ENCODE assay signal across 8 cellular contexts in the genomic region with DNA sequence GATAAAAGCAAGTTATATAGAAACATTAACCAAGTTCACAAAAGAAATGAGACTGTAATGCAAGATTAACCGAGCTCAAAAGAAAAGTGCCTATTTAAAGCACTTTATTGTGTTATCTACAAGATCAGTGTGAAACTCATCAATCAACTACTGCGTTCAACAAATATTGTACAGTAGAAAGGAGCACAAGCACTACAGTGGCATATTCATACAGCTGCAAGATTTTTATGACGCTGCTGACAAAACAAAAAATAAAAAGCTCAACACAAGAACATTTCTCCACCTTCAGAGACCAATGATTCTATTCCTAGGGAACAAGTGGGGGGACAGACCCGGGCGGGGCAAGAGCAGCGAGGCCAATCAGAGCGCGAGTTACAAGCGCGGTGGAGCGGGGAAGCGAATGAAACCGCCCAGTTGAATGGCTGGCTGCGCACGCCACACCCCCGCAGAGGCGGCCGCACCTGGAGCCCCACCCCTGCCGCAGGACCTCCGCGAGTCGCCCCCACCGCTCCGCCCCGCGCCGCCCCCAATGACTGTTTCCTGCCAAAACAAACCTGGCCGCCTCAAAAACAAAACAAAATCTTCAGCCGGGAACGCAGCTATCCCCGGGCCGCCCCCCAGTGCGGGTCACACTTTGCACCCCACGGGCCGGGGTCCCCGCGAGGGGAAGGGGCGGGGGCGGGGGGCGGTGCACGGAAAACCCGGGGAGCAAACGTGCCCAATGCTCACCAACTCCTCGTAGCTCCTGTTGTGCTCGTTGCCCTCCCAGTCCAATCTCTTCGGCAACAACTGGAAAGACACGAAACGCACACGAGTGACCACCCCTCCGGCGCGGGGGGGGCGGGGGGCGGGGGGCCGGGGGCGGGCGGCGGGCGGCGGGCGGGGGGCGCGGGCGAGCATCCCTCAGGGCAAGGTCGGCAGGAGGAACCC. TPM values are rescaled to one million over a fixed set of nuclear protein-coding genes. Genes with fewer than 3 reads are reported as not detected.
DNase-seq lines count a peak whose midpoint lies in the region; ATAC-seq and TF ChIP-seq lines count a peak whose summit lies in the region.

No MANE protein-coding gene starts in this region.

- 1 to 2% (median 1%) methylated on average over 12 to 51 of the region's 65 CpGs for WGBS in adrenal gland, 4 donors
- 2 to 4% (median 2%) methylated on average over 19 to 64 of the region's 65 CpGs for whole genome bisulfite sequencing in heart left ventricle, 4 donors
- no CpG with 5 or more reads among the region's 65 CpGs for WGBS in trophoblast cell (ENCODE audit: extremely low coverage, insufficient coverage, insufficient read length)
- WGBS in transverse colon (ENCODE audit: low coverage in 1 of 2), 2 donors = 2 to 6% methylated on average over 5 to 27 of the region's 65 CpGs

- no peak overlapping the region for H2BK12ac ChIP-seq in trophoblast cell (ENCODE audit: low read length)

- no peak overlapping the region for H2AK5ac ChIP-seq in trophoblast cell (ENCODE audit: low read length)

- TF ChIP-seq CTCF in GM13976 (IDR thresholded peaks at IDR 0.05; ENCODE audit: borderline replicate concordance, control extremely low read depth, extremely low read depth, insufficient read depth, missing control alignments) = no peak
- no peak for TF ChIP-seq CTCF in adrenal gland (IDR thresholded peaks at IDR 0.05)
- no peak for TF ChIP-seq CTCF in heart left ventricle (IDR thresholded peaks at IDR 0.05)
- no peak for TF ChIP-seq CTCF in transverse colon (IDR thresholded peaks at IDR 0.05)

- peak overlapping the region; percentile 81 for H2BK120ac ChIP-seq in trophoblast cell (ENCODE audit: insufficient read depth, low read length, poor library complexity)

- peak overlapping the region; percentile 83 for H4K91ac ChIP-seq in trophoblast cell (ENCODE audit: low read depth, low read length)

- peak; percentile 98 for DNase-seq in GM13976 (ENCODE audit: low spot score)
- DNase-seq in NCI-H146 (lab: John Stamatoyannopoulos, UW) = peak; percentile 81
- DNase-seq in T-cell = peak; percentile 89 to 98 (median 94)
- peak; percentile 93 to 97 (median 95) for DNase-seq in adrenal gland
- DNase-seq in heart left ventricle = peak; percentile 94 to 96 (median 94)
- DNase-seq in trophoblast cell = peak; percentile 80 to 90
- DNase-seq in transverse colon = peak; percentile 95

- H3K9me3 Mint-ChIP-seq in T-cell = no peaks in the 10 kb centered on the region

- H3K4me3 ChIP-seq in adrenal gland (peak overlapping the region in 2 of 4 donors; percentile 86 to 90), heart left ventricle (peak overlapping the region; percentile 68 to 96 (median 82)), trophoblast cell (ENCODE audit: low read depth, low read length) (peak overlapping the region; percentile 97), transverse colon (peak overlapping the region; percentile 59 to 98 (median 67))

- no peak overlapping the region for H4K12ac ChIP-seq in trophoblast cell (ENCODE audit: low read depth, low read length)

- H3K4me1 ChIP-seq in adrenal gland (replicated peaks in 1 of 2) (peaks cover 20 to 23% of the 10 kb centered on the region in 2 donors), heart left ventricle (peaks cover 3 to 33% (median 16%) of the 10 kb centered on the region in 12 donors), trophoblast cell (ENCODE audit: control insufficient read depth in 1 of 2, insufficient read depth in 2 of 2, low read length in 2 of 2) (peaks cover 2 to 5% of the 10 kb centered on the region in 2 experiments), transverse colon (peaks cover 6 to 42% (median 19%) of the 10 kb centered on the region in 4 donors)

- peaks cover 14% of the 10 kb centered on the region for H3K79me1 ChIP-seq in trophoblast cell (ENCODE audit: low read length)

- peaks cover 57 to 66% (median 58%) of the 10 kb centered on the region in 3 donors for H3K4me1 Mint-ChIP-seq in T-cell

- peaks cover 20% of the 10 kb centered on the region for H3K36me3 Mint-ChIP-seq in T-cell

- CTCF ChIA-PET in T-cell (lab: Charles Lee) = interaction anchor here (0.6 to 1.6 kb wide), 10 partner anchors 8 to 129 kb away, joined by 3 to 12 read pairs (median 4); partner anchors contain the start of gene PSMG1 (in 1 of the 2)

- H3K27me3 ChIP-seq in adrenal gland = no peaks in the 10 kb centered on the region
- no peaks in the 10 kb centered on the region for H3K27me3 ChIP-seq in heart left ventricle
- no peaks in the 10 kb centered on the region for H3K27me3 ChIP-seq in trophoblast cell (ENCODE audit: insufficient read depth, low read length)
- no peaks in the 10 kb centered on the region for H3K27me3 ChIP-seq in transverse colon

- no peaks in the 10 kb centered on the region for H3K27me3 Mint-ChIP-seq in T-cell

- H3K9me3 ChIP-seq in adrenal gland (replicated peaks in 1 of 3) (no peaks in the 10 kb centered on the region), heart left ventricle (no peaks in the 10 kb centered on the region), trophoblast cell (ENCODE audit: insufficient read depth, low read depth, low read length) (no peaks in the 10 kb centered on the region), transverse colon (no peaks in the 10 kb centered on the region)

- H3K4ac ChIP-seq in trophoblast cell (ENCODE audit: low read depth, low read length) = peak overlapping the region; percentile 7

- H3K27ac Mint-ChIP-seq in T-cell = peak overlapping the region; percentile 91 to 96

- TF ChIP-seq POLR2A in adrenal gland (IDR thresholded peaks at IDR 0.05) (peak in 1 of 2 donors; percentile 51), heart left ventricle (IDR thresholded peaks at IDR 0.05) (no peak), transverse colon (IDR thresholded peaks at IDR 0.05) (peak; percentile 11)

- H3K9ac ChIP-seq in trophoblast cell (ENCODE audit: low read length) = no peak overlapping the region

- POLR2A ChIA-PET in T-cell (lab: Charles Lee) = interaction anchor here (0.6 to 2.1 kb wide), 16 partner anchors 9 to 1749 kb away, joined by 3 to 15 read pairs (median 3); partner anchors contain the start of gene HMGN1 (in 1 of the 2)

- H3K4me2 ChIP-seq in trophoblast cell (ENCODE audit: low read length) = peak overlapping the region; percentile 75

- no peak overlapping the region for H3K23ac ChIP-seq in trophoblast cell (ENCODE audit: low read length)

- H3K14ac ChIP-seq in trophoblast cell (ENCODE audit: low read length) = no peak overlapping the region

- H2AFZ ChIP-seq in trophoblast cell (ENCODE audit: insufficient read depth, low read length, poor library complexity) = peak overlapping the region; percentile 86

- intact Hi-C loops in adrenal gland (cut with DNase I) = loop anchor here (5.0 kb wide), 2 partner anchors 75 to 80 kb away; no protein-coding TSS in a partner anchor
- intact Hi-C loops in heart left ventricle (cut with DNase I) = loop anchor here in 9 of 10 donors (1.0 to 10.0 kb wide), 9 partner anchors 36 to 135 kb away; partner anchors contain the start of genes HMGN1 (in 5 of the 9) and LCA5L (in 5 of the 9)
- intact Hi-C loops in transverse colon (cut with DNase I; ENCODE audit: low total_unique reads) = no loop called here

- H3K4me3 Mint-ChIP-seq in T-cell = peak overlapping the region; percentile 88 to 90 (median 88)

- H3K36me3 ChIP-seq in adrenal gland (replicated peaks in 1 of 2) (peaks cover 0 to 11% of the 10 kb centered on the region in 2 donors), heart left ventricle (peaks cover 0 to 42% (median 27%) of the 10 kb centered on the region in 9 donors), trophoblast cell (ENCODE audit: control insufficient read depth in 1 of 2, insufficient read depth in 2 of 2, low read length in 2 of 2) (peaks cover 15 to 17% of the 10 kb centered on the region in 2 experiments), transverse colon (peaks cover 0 to 6% (median 0%) of the 10 kb centered on the region in 4 donors)

- H3K27ac ChIP-seq in adrenal gland (peak overlapping the region; percentile 73 to 97 (median 93)), heart left ventricle (peak overlapping the region; percentile 92 to 100 (median 98)), trophoblast cell (ENCODE audit: low read depth, low read length) (peak overlapping the region; percentile 100), transverse colon (peak overlapping the region; percentile 94 to 98 (median 95))

- H2BK5ac ChIP-seq in trophoblast cell (ENCODE audit: low read depth, low read length, poor library complexity) = peak overlapping the region; percentile 49

- peak overlapping the region; percentile 36 for H4K8ac ChIP-seq in trophoblast cell (ENCODE audit: low read depth, low read length)

- peak overlapping the region; percentile 57 for H3K18ac ChIP-seq in trophoblast cell (ENCODE audit: low read length)

- ATAC-seq in HG02884 (IDR thresholded peaks at IDR 0.05; ENCODE audit: unreplicated experiment) = peak; percentile 69
- peak; percentile 81 to 88 (median 86) for ATAC-seq in T-cell (replicated peaks in 1 of 4)
- peak; percentile 86 to 95 (median 94) for ATAC-seq in heart left ventricle

- no peak for TF ChIP-seq EP300 in transverse colon (IDR thresholded peaks at IDR 0.05; ENCODE audit: low read depth)

- H3K79me2 ChIP-seq in trophoblast cell (ENCODE audit: control insufficient read depth, insufficient read depth, low read length, poor library complexity) = peaks cover 17% of the 10 kb centered on the region

- in situ Hi-C loops in GM13976 (cut with MboI; ENCODE audit: low sequenced_read_pairs, unreplicated experiment) = no loop called here
- in situ Hi-C loops in transverse colon (cut with MboI; ENCODE audit: low pct_ligation_motif_present in 1 of 4, low pct_unique_long_range_greater_than_20kb in 1 of 4, low sequenced_read_pairs in 3 of 4) = loop anchor here in 1 of 4 donors (10.0 kb wide), 1 partner anchor 72 kb away; a partner anchor contains a TSS

RNA-seq across cellular contexts. Expression of gene BRWD1, which starts 1.1 kb away (rescaled TPM):
- total RNA-seq in T-cell (10 to 100 TPM; 70.2 to 86.3 (median 75.2) TPM), adrenal gland (10 to 100 TPM; 28.9 to 81.1 (median 40.2) TPM), heart left ventricle (10 to 100 TPM; 29.0 to 44.5 (median 33.1) TPM), transverse colon (100 to 1,000 TPM in 2 of 4 donors, 10 to 100 TPM in 2; 63.8 to 281 (median 103) TPM)
- polyA plus RNA-seq in adrenal gland (10 to 100 TPM; 11.1 to 32.7 (median 16.2) TPM), heart left ventricle (10 to 100 TPM in 1 of 2 donors, 1 to 10 TPM in 1; 9.7 to 13.4 TPM)
- 13.0 and 13.4 TPM in 2 replicates for polyA plus RNA-seq in trophoblast cell (2013)

RNA-seq across cellular contexts. Expression of gene HMGN1, which starts 36.5 kb away (rescaled TPM):
- total RNA-seq in T-cell (100 to 1,000 TPM; 206 to 254 (median 239) TPM), adrenal gland (100 to 1,000 TPM in 5 of 8 donors, 10 to 100 TPM in 3; 86.5 to 175 (median 130) TPM), heart left ventricle (100 to 1,000 TPM in 1 of 9 donors, 10 to 100 TPM in 8; 35.9 to 108 (median 55.5) TPM), transverse colon (100 to 1,000 TPM in 2 of 4 donors, 10 to 100 TPM in 2; 51.1 to 277 (median 99.7) TPM)
- polyA plus RNA-seq in adrenal gland (100 to 1,000 TPM in 1 of 3 donors, 10 to 100 TPM in 2; 95.8 to 242 (median 96.5) TPM), heart left ventricle (10 to 100 TPM; 37.0 to 39.0 TPM)
- 433 and 454 TPM in 2 replicates for polyA plus RNA-seq in trophoblast cell (2013)
